In the genomic region with DNA sequence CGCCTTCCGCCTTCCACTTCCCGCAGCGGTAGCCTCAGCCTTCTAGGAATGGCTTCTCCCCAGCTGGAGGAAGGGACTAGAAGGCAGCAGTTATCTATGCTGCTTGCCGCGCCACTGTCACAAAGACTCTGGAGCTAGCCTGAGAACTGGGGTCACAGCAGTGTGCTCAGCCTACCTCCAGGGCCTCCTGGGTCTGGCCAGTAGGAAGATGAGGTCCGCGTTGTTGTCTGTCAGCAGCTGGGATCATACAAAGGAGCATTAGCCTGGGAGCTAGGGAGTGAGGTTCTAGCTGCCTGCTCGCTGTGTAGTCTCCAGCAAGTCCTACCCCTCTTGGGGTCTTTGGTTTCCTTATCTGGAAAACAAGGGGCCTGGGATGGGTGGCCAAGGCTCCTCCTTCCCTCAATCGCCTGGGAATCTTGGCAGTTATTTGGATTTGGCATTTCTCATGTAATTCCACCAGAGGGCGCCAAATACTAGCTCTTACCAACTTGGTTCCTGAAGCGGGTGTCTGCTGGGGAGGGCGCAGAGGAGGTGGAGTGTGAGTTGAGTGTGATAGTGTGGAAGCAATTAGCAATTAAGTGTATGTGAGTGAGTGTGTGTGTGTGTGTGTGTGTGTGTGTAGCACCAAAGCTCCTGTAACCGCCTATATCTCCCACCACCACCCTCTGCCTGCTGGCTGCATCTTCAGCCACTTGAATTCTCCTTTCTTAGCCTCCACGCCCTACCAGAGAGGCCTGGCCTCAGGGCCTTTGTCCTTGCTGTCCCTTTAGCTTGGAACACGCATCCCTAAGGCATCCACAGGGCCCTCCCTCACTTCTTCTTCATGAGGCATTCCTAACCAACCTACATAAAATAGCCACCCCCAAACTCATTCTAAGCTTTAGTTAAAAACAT, we compare ENCODE assay signal across 8 cellular contexts.
DNase-seq lines count a peak whose midpoint lies in the region; ATAC-seq, FAIRE-seq and TF ChIP-seq lines count a peak whose summit lies in the region.

No MANE protein-coding gene starts in this region.

- H3K27me3 ChIP-seq in Panc1 (ENCODE audit: control insufficient read depth, insufficient read depth, low read length), result no peaks in the 10 kb centered on the region
- no peaks in the 10 kb centered on the region for H3K27me3 ChIP-seq in pancreas

- intact Hi-C loops in Panc1 (cut with micrococcal nuclease; ENCODE audit: unreplicated experiment) (loop anchor here (2.0 to 5.0 kb wide), 2 partner anchors 127 to 495 kb away; no protein-coding TSS in a partner anchor), pancreas (cut with DNase I) (loop anchor here (5.0 to 10.0 kb wide), 4 partner anchors 123 to 493 kb away; no protein-coding TSS in a partner anchor)

- ATAC-seq in Panc1, result peak; percentile 88
- peak; percentile 80 to 97 (median 88) for ATAC-seq in pancreas
- no peak for ATAC-seq in GM21825 (IDR thresholded peaks at IDR 0.05; ENCODE audit: unreplicated experiment)

- no peak for TF ChIP-seq POLR2A in GM12892 (IDR thresholded peaks at IDR 0.05; ENCODE audit: low read depth, low read length)

- no TSS peak for BruUV-seq in Panc1 (replicated peaks; lab: Mats Ljungman, UMichigan)

- FAIRE-seq in GM12892 (lab: Jason Lieb, UNC) (peak; percentile 82), pancreas (lab: Jason Lieb, UNC) (peak; percentile 17)

- H3K4me1 ChIP-seq in Panc1 (ENCODE audit: control insufficient read depth, insufficient read depth, low read length) (no peaks in the 10 kb centered on the region), pancreas (no peaks in the 10 kb centered on the region)

- H3K36me3 ChIP-seq in Panc1 (ENCODE audit: control insufficient read depth, insufficient read depth, low read length) (no peaks in the 10 kb centered on the region), pancreas (no peaks in the 10 kb centered on the region)

- POLR2A ChIA-PET in AG04449 (lab: Yijun Ruan, JAX), result interaction anchor here (0.8 kb wide), 1 partner anchor 338 kb away, joined by 3 read pairs; the partner anchor contains the start of gene PTAR1
- POLR2A ChIA-PET in Panc1 (lab: Charles Lee), result no interaction called here

- in situ Hi-C loops in Panc1 (cut with HindIII; ENCODE audit: low pct_unique_long_range_greater_than_20kb, low sequenced_read_pairs), result no loop called here

- WGBS in pancreas, 2 donors, result 46 to 49% methylated on average over 16 of the region's 16 CpGs

- DNase-seq in AG04449 (ENCODE audit: low read depth, low spot score), result no peak
- DNase-seq in GM12892 (ENCODE audit: insufficient read length), result peak; percentile 52
- peak; percentile 16 for DNase-seq in KG1 (lab: John Stamatoyannopoulos, UW)
- peak; percentile 22 for DNase-seq in Panc1 (ENCODE audit: low read depth, low spot score)
- DNase-seq in activated naive CD4-positive, alpha-beta T cell treated with anti-CD3 and anti-CD28 coated beads, Interleukin-2, amount 50 U/mL, for 16 hours, result peak; percentile 26
- DNase-seq in glomerular visceral epithelial cell (ENCODE audit: extremely low spot score), result peak; percentile 74
- peak in 5 of 6 donors; percentile 22 to 62 (median 43) for DNase-seq in pancreas

- CTCF ChIA-PET in AG04449 (lab: Yijun Ruan, JAX), result interaction anchor here (0.6 to 9.2 kb wide), 70 partner anchors 8 to 835 kb away, joined by 3 to 197 read pairs (median 4); partner anchors contain the start of gene APBA1
- CTCF ChIA-PET in Panc1 (lab: Charles Lee), result interaction anchor here (0.5 kb wide), 1 partner anchor 12 kb away, joined by 8 read pairs; no protein-coding TSS in a partner anchor

- TF ChIP-seq CTCF in AG04449 (IDR thresholded peaks at IDR 0.05; ENCODE audit: insufficient read depth, low read length, missing control alignments) (peak; percentile 69), Panc1 (IDR thresholded peaks at IDR 0.05) (peak; percentile 73), pancreas (IDR thresholded peaks at IDR 0.05) (peak; percentile 36 to 71 (median 64))

- H3K9me3 ChIP-seq in Panc1 (ENCODE audit: control insufficient read depth, insufficient read depth, low read depth, low read length) (no peaks in the 10 kb centered on the region), pancreas (no peaks in the 10 kb centered on the region)

- H3K4me3 ChIP-seq in AG04449 (ENCODE audit: low read depth, low read length), result no peak overlapping the region
- H3K4me3 ChIP-seq in Panc1 (ENCODE audit: low read depth in 2 of 2, low read length in 2 of 2), result no peak overlapping the region
- no peak overlapping the region for H3K4me3 ChIP-seq in pancreas

- no peak overlapping the region for H3K27ac ChIP-seq in Panc1 (ENCODE audit: low read length)
- no peak overlapping the region for H3K27ac ChIP-seq in pancreas
